In genomic region chr22:30059346-30060020, GRCh38 we compare ENCODE assay signal across 7 cellular contexts. TPM values are rescaled to one million over a fixed set of nuclear protein-coding genes. Genes with fewer than 3 reads are reported as not detected.
"Had no signal": no experiment of that assay in that cellular context is flagged by ENCODE, and none has a peak within 500 bp of the region (broad histone marks: within the 10 kb centered on the region; RNA-seq: fewer than 3 reads in every experiment).

No MANE protein-coding gene starts in this region.

RNA-seq across cellular contexts. Expression of gene HORMAD2, which starts 20.8 kb away (rescaled TPM):
- total RNA-seq: GM23248, GM23338, H1, H4, H7, H9, HFFc6 had no signal
- polyA plus RNA-seq: GM23248 had no signal
